Comparison of ENCODE assay signal across 34 cellular contexts in the genomic region with DNA sequence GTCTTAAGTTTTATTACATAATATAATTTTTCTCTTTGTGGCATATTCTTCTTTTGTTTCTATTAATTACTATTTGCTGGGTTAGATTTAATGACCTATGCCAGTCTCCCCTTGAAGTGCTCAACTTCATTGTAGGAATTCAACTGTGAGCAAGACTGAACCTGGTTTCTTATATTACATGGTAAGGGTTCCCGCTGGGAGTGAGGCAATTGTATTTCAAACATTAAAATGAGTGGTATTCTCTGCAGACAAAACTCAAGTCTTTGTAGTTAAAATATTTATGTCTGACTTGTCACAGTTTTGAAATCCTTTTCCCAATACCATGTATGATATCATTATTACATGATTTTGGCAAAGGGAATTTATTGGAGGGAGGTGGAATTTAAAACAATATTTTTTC.
"Had no signal": no experiment of that assay in that cellular context is flagged by ENCODE, and none has a peak within 500 bp of the region (broad histone marks: within the 10 kb centered on the region; RNA-seq: fewer than 3 reads in every experiment).

No MANE protein-coding gene starts in this region.

- H3K27me3 ChIP-seq: esophagus muscularis mucosa, gastrocnemius medialis, neutrophil, pancreas, sigmoid colon, stomach, suprapubic skin, tibial nerve had no signal

- H3K4me3 ChIP-seq: esophagus muscularis mucosa, gastrocnemius medialis, left ventricle myocardium inferior, lung, mucosa of descending colon, pancreas, prostate gland, sigmoid colon, smooth muscle cell, stomach, suprapubic skin, tibial nerve had no signal

- H3K27ac ChIP-seq: esophagus muscularis mucosa, neutrophil, pancreas, sigmoid colon, stomach, suprapubic skin, tibial nerve had no signal

- H3K36me3 ChIP-seq: gastrocnemius medialis, left ventricle myocardium inferior, neutrophil, prostate gland, suprapubic skin had no signal

- H3K9me3 ChIP-seq: esophagus muscularis mucosa, gastrocnemius medialis, left ventricle myocardium inferior, mucosa of descending colon, pancreas, prostate gland, sigmoid colon, stomach, suprapubic skin, tibial nerve had no signal

- DNase-seq: activated CD4-positive, alpha-beta memory T cell treated with anti-CD3 and anti-CD28 coated beads, Interleukin-2, amount 10 ng/mL, durations not matched to agents 7 days and 5 days; activated CD4-positive, alpha-beta T cell treated with anti-CD3 and anti-CD28 coated beads for 1 hour; activated CD4-positive, alpha-beta T cell treated with anti-CD3 and anti-CD28 coated beads, Interleukin-2, amount 10 ng/mL, durations not matched to agents 7 days and 5 days; activated CD8-positive, alpha-beta memory T cell treated with anti-CD3 and anti-CD28 coated beads, Interleukin-2, amount 50 U/mL, for 48 hours; activated gamma-delta T cell treated with Interleukin-2 at 50 U/mL for 16 hours; activated naive CD4-positive, alpha-beta T cell treated with anti-CD3 and anti-CD28 coated beads, Interleukin-2, amount 50 U/mL, for 16 hours; activated T-cell treated with anti-CD3 and anti-CD28 coated beads, Interleukin-2, amount 50 U/mL, for 24 hours; amniotic stem cell; caudate nucleus; endodermal cell; gastrocnemius medialis; glutamatergic neuron; islet precursor cell; left ventricle myocardium inferior; mesendoderm; mucosa of descending colon; nephron progenitor cell; pancreas; sigmoid colon; stimulated activated CD4-positive, alpha-beta T cell treated with anti-CD3 and anti-CD28 coated beads, Interleukin-15, amount 100 ng/mL, for 24 hours; stimulated activated CD4-positive, alpha-beta T cell treated with anti-CD3 and anti-CD28 coated beads, Interleukin-2, amount 100 ng/mL, for 24 hours; stimulated activated naive B cell treated with anti-CD40 and anti-IgM and Interleukin-4, amounts not matched to agents 10 μg/mL and 1 μg/mL and 100 μg/mL, for 72 hours; stomach; T-helper 17 cell; T1000 had no signal

- ATAC-seq: activated T-helper 17 cell treated with anti-CD3 and anti-CD28 coated beads, Interleukin-2, amount 50 U/mL, for 72 hours; gastrocnemius medialis; mucosa of descending colon; pancreas; stimulated activated naive B cell treated with anti-CD40 and anti-IgM and Interleukin-4, amounts not matched to agents 10 μg/mL and 1 μg/mL and 100 μg/mL, for 72 hours; T-helper 17 cell; WTC11 had no signal

- H3K4me1 ChIP-seq: esophagus muscularis mucosa, gastrocnemius medialis, left ventricle myocardium inferior, pancreas, stomach, suprapubic skin had no signal
